ENCODE assay signal across 1 cellular context in the genomic region with DNA sequence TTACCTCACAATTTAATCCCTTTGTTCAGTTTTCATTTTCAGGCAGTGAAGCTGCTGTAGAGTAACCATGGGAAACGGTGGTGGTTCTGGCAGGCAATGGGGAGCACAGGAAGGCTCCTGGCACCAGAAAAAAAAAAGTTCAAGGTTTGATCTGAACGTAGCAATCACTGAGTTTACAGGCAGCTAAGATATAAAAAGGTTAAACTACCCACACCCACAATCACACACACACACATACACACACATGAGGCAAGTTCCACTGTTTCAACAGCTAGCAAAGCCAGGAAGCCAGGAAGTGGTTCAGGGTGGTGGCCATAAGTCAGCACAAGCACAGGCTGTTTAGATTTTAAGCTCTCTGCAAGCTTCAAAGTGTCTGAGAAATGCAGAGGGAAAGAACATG.
TF ChIP-seq lines count a peak whose summit lies in the region.

Gene SULT1B1 (minus strand): TSS at position 166 of the 400 bp plus-strand sequence. CDS start 5,403 bp downstream, outside the sequence.

TF ChIP-seq in GM23338, 12 proteins besides CTCF, POLR2A, EP300 and RAD21 (continued from another document):
- no peak for TF ChIP-seq REST (IDR thresholded peaks at IDR 0.05; ENCODE audit: unreplicated experiment)
- no peak for TF ChIP-seq JUNB (IDR thresholded peaks at IDR 0.05; ENCODE audit: unreplicated experiment)
TF ChIP-seq in GM23338: peak in this region for 0.
